In genomic region chrX:1443496-1444075, GRCh38 we compare ENCODE assay signal across 1 cellular context.
TF ChIP-seq lines count a peak whose summit lies in the region.

No MANE protein-coding gene starts in this region.

TF ChIP-seq in HepG2, 621 proteins besides CTCF, POLR2A, EP300 and RAD21:
- TF ChIP-seq ZNF614 (CRISPR knock-in tag; IDR thresholded peaks at IDR 0.05; ENCODE audit: borderline replicate concordance) (no peak), STAT6 (CRISPR knock-in tag; IDR thresholded peaks at IDR 0.05; ENCODE audit: borderline replicate concordance) (no peak), CBX1 (IDR thresholded peaks at IDR 0.05; ENCODE audit: low read depth) (no peak), FOXJ3 (CRISPR knock-in tag; IDR thresholded peaks at IDR 0.05; ENCODE audit: borderline replicate concordance) (no peak)
